In the genomic region with DNA sequence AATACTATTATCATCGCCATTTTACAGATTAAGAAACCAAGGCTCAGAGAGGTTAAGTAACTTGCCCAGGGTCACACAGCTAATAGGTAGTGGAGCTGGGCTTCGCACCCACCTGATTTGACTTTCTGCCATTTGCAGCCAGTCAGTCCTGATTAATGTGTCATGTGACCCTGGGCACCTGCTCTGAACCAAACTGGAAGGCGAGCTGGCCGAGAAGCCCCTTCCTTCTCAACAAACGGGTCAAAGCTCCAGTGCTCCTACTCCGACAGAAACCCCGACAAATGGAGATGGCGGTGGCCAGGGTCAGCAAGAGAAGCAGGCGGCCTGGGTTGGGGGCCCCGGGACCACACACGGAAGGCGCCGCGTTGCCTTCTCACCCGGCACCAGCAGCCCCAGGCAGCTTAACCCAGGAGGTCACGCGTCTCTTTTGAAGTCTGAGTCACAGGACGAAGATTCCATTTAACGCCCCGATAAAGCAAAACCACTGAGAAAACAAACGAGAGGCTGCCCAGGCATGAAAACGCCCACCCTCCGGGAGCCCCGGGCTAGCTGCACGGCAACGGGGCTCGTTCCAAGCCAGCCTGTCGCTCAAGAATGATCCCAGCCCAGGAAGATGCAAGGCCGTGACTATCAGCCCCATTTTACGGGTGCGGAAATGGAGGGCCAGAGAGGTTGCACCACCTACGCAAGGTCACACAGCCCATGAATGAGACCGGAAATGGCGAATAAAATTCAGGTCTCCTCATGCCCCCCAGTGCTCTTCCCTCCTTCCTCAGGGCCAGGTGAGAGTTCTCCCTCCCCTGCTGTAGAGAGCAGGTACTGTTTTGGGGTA, we compare ENCODE assay signal across 19 cellular contexts.
DNase-seq lines count a peak whose midpoint lies in the region; ATAC-seq and TF ChIP-seq lines count a peak whose summit lies in the region.
"Had no signal": no experiment of that assay in that cellular context is flagged by ENCODE, and none has a peak within 500 bp of the region (broad histone marks: within the 10 kb centered on the region; RNA-seq: fewer than 3 reads in every experiment).

No MANE protein-coding gene starts in this region.

- no peak overlapping the region for H2BK5ac ChIP-seq in IMR-90 (ENCODE audit: low read depth, low read length, poor library complexity, severe bottlenecking)
- no peak overlapping the region for H2BK5ac ChIP-seq in mesenchymal stem cell (ENCODE audit: low read depth, low read length, poor library complexity, severe bottlenecking)

- 0 out of 2 replicates have a peak overlapping the region, but pooled peaks have one; percentile 10 for H3K14ac ChIP-seq in IMR-90 (replicated peaks; ENCODE audit: low read depth, low read length)
- H3K14ac ChIP-seq in mesenchymal stem cell (ENCODE audit: low read length in 2 of 2): peak overlapping the region in 1 of 2 experiments; percentile 53

- H4K91ac ChIP-seq in IMR-90 (ENCODE audit: insufficient read depth, low read depth, low read length): peak overlapping the region; percentile 47; the same call in 1 of the 2 replicates
- no peak overlapping the region for H4K91ac ChIP-seq in mesenchymal stem cell (ENCODE audit: low read length)

- POLR2A ChIA-PET in AG04450 (lab: Yijun Ruan, JAX) (interaction anchor here (0.6 kb wide), 1 partner anchor 14 kb away, joined by 4 read pairs; no protein-coding TSS in a partner anchor), IMR-90 (lab: Charles Lee; ENCODE audit: unreplicated experiment) (interaction anchor here (0.5 to 0.6 kb wide), 2 partner anchors 27 to 62 kb away, joined by 3 to 4 read pairs; no protein-coding TSS in a partner anchor)
- POLR2A ChIA-PET in activated CD4-positive, alpha-beta T cell treated with anti-CD3 and anti-CD28 coated beads for 36 hours (lab: Charles Lee): no interaction called here

- peak; percentile 60 for ATAC-seq in IMR-90 (ENCODE audit: low read depth)
- no peak for ATAC-seq in GM21360 (IDR thresholded peaks at IDR 0.05; ENCODE audit: unreplicated experiment)
- no peak for ATAC-seq in activated CD4-positive, alpha-beta T cell treated with anti-CD3 and anti-CD28 coated beads for 36 hours
- ATAC-seq: heart left ventricle; sciatic nerve; stimulated activated memory B cell treated with anti-CD40 and anti-IgM and Interleukin-4, amounts not matched to agents 10 μg/mL and 1 μg/mL and 100 μg/mL, for 72 hours had no signal

- H3K36me3 ChIP-seq in IMR-90 (ENCODE audit: control insufficient read depth, insufficient read depth, low read length) (no peaks in the 10 kb centered on the region), mesenchymal stem cell (ENCODE audit: control insufficient read depth in 1 of 2, insufficient read depth in 2 of 2, low read depth in 1 of 2, low read length in 2 of 2) (no peaks in the 10 kb centered on the region)
- H3K36me3 ChIP-seq: ascending aorta, heart left ventricle, vagina had no signal

- H4K20me1 ChIP-seq in IMR-90 (ENCODE audit: insufficient read depth, low read length): no peaks in the 10 kb centered on the region; the same call in 1 of the 2 replicates

- H3K56ac ChIP-seq in IMR-90 (ENCODE audit: extremely low read depth, insufficient read depth, low read length): no peak overlapping the region

- H3K27me3 Mint-ChIP-seq in dendritic cell treated with granulocyte-macrophage colony-stimulating factor and Interleukin-4, amounts not matched to agents 40 ng/mL and 50 ng/mL, for 4 days: no peaks in the 10 kb centered on the region
- peaks cover 3% of the 10 kb centered on the region for H3K27me3 Mint-ChIP-seq in activated CD4-positive, alpha-beta T cell treated with anti-CD3 and anti-CD28 coated beads for 36 hours

- no peak overlapping the region for H3K4me3 Mint-ChIP-seq in dendritic cell treated with granulocyte-macrophage colony-stimulating factor and Interleukin-4, amounts not matched to agents 40 ng/mL and 50 ng/mL, for 4 days
- no peak overlapping the region for H3K4me3 Mint-ChIP-seq in activated CD4-positive, alpha-beta T cell treated with anti-CD3 and anti-CD28 coated beads for 36 hours
- H3K4me3 Mint-ChIP-seq: stimulated activated memory B cell treated with anti-CD40 and anti-IgM and Interleukin-4, amounts not matched to agents 10 μg/mL and 1 μg/mL and 100 μg/mL, for 72 hours had no signal

- H3K4me2 ChIP-seq in IMR-90 (ENCODE audit: low read depth, low read length) (peak overlapping the region; percentile 16; the same call in 1 of the 2 replicates), mesenchymal stem cell (ENCODE audit: low read length, poor library complexity, severe bottlenecking) (peak overlapping the region; percentile 49)

- CTCF ChIA-PET in AG04450 (lab: Charles Lee): interaction anchor here (0.6 to 1.6 kb wide), 3 partner anchors 11 to 29 kb away, joined by 3 to 5 read pairs (median 4); no protein-coding TSS in a partner anchor
- CTCF ChIA-PET in IMR-90 (lab: Yijun Ruan, JAX): no interaction called here
- CTCF ChIA-PET in activated CD4-positive, alpha-beta T cell treated with anti-CD3 and anti-CD28 coated beads for 36 hours (lab: Charles Lee): interaction anchor here (0.7 to 1.0 kb wide), 4 partner anchors 20 to 206 kb away, joined by 3 read pairs; no protein-coding TSS in a partner anchor

- H3K4ac ChIP-seq in IMR-90 (ENCODE audit: low read depth, low read length) (peak overlapping the region; percentile 70), mesenchymal stem cell (ENCODE audit: low read depth in 1 of 2, low read length in 2 of 2) (peak overlapping the region in 1 of 2 experiments; percentile 43)

- H3K4me1 Mint-ChIP-seq in dendritic cell treated with granulocyte-macrophage colony-stimulating factor and Interleukin-4, amounts not matched to agents 40 ng/mL and 50 ng/mL, for 4 days (ENCODE audit: low read depth): peaks cover 70% of the 10 kb centered on the region
- H3K4me1 Mint-ChIP-seq in activated CD4-positive, alpha-beta T cell treated with anti-CD3 and anti-CD28 coated beads for 36 hours: peaks cover 45% of the 10 kb centered on the region
- H3K4me1 Mint-ChIP-seq: stimulated activated memory B cell treated with anti-CD40 and anti-IgM and Interleukin-4, amounts not matched to agents 10 μg/mL and 1 μg/mL and 100 μg/mL, for 72 hours had no signal

- H4K8ac ChIP-seq in IMR-90 (ENCODE audit: low read depth in 2 of 2, low read length in 2 of 2): peak overlapping the region in 1 of 2 experiments; percentile 68; a peak in 2 of 4 replicates
- peak overlapping the region; percentile 59 for H4K8ac ChIP-seq in mesenchymal stem cell (ENCODE audit: low read length)

- peak overlapping the region; percentile 59; the same call in 1 of the 2 replicates for H2BK20ac ChIP-seq in IMR-90 (ENCODE audit: low read depth, low read length)

- H3K27ac ChIP-seq in AG04450 (ENCODE audit: low read depth, low read length) (peak overlapping the region; percentile 39), IMR-90 (ENCODE audit: insufficient read depth, low read length) (no peak overlapping the region), mesenchymal stem cell (ENCODE audit: low read length, poor library complexity, severe bottlenecking) (peak overlapping the region; percentile 49), caudate nucleus (ENCODE audit: low read depth, low read length) (no peak overlapping the region)
- H3K27ac ChIP-seq: ascending aorta, heart left ventricle, vagina had no signal

- peak overlapping the region; percentile 45 for H3K27ac Mint-ChIP-seq in dendritic cell treated with granulocyte-macrophage colony-stimulating factor and Interleukin-4, amounts not matched to agents 40 ng/mL and 50 ng/mL, for 4 days
- H3K27ac Mint-ChIP-seq in activated CD4-positive, alpha-beta T cell treated with anti-CD3 and anti-CD28 coated beads for 36 hours: no peak overlapping the region
- H3K27ac Mint-ChIP-seq: stimulated activated memory B cell treated with anti-CD40 and anti-IgM and Interleukin-4, amounts not matched to agents 10 μg/mL and 1 μg/mL and 100 μg/mL, for 72 hours had no signal

- H3K4me3 ChIP-seq in AG04450 (ENCODE audit: low read depth, low read length) (no peak overlapping the region), IMR-90 (ENCODE audit: insufficient read depth, low read depth, low read length) (no peak overlapping the region), mesenchymal stem cell (ENCODE audit: insufficient read depth in 1 of 2, low read depth in 1 of 2, low read length in 2 of 2) (no peak overlapping the region)
- H3K4me3 ChIP-seq: ascending aorta, heart left ventricle, vagina had no signal

- H3K18ac ChIP-seq in IMR-90 (ENCODE audit: low read depth, low read length) (peak overlapping the region; percentile 48), mesenchymal stem cell (ENCODE audit: low read depth in 1 of 2, low read length in 2 of 2) (peak overlapping the region; percentile 55 to 72)

- in situ Hi-C loops in IMR-90 (cut with MboI; ENCODE audit: low sequenced_read_pairs): no loop called here

- H2AFZ ChIP-seq in IMR-90 (replicated peaks; ENCODE audit: low read length, poor library complexity): peak overlapping the region; percentile 28
- no peak overlapping the region for H2AFZ ChIP-seq in mesenchymal stem cell (ENCODE audit: low read depth, low read length)

- H3K36me3 Mint-ChIP-seq in dendritic cell treated with granulocyte-macrophage colony-stimulating factor and Interleukin-4, amounts not matched to agents 40 ng/mL and 50 ng/mL, for 4 days (ENCODE audit: low read depth): no peaks in the 10 kb centered on the region
- no peaks in the 10 kb centered on the region for H3K36me3 Mint-ChIP-seq in activated CD4-positive, alpha-beta T cell treated with anti-CD3 and anti-CD28 coated beads for 36 hours (ENCODE audit: low read depth)
- H3K36me3 Mint-ChIP-seq: stimulated activated memory B cell treated with anti-CD40 and anti-IgM and Interleukin-4, amounts not matched to agents 10 μg/mL and 1 μg/mL and 100 μg/mL, for 72 hours had no signal

- H3K9me3 ChIP-seq in AG04450 (ENCODE audit: control insufficient read depth, insufficient read depth, low read length) (peaks cover 22% of the 10 kb centered on the region), IMR-90 (ENCODE audit: control insufficient read depth, insufficient read depth, low read length) (peaks cover 7% of the 10 kb centered on the region), mesenchymal stem cell (ENCODE audit: control insufficient read depth, low read length) (peaks cover 7% of the 10 kb centered on the region)
- H3K9me3 ChIP-seq: ascending aorta, vagina had no signal

- H2AK9ac ChIP-seq in IMR-90 (replicated peaks; ENCODE audit: low read depth, low read length, poor library complexity): peak overlapping the region; percentile 17

- H2BK120ac ChIP-seq in IMR-90 (ENCODE audit: low read depth, low read length): peak overlapping the region; percentile 82
- H2BK120ac ChIP-seq in mesenchymal stem cell (ENCODE audit: low read depth, low read length): peak overlapping the region; percentile 13

- H3K9ac ChIP-seq in IMR-90 (ENCODE audit: low read depth, low read length) (no peak overlapping the region), mesenchymal stem cell (ENCODE audit: low read length) (no peak overlapping the region)

- no peaks in the 10 kb centered on the region for H3K9me3 Mint-ChIP-seq in dendritic cell treated with granulocyte-macrophage colony-stimulating factor and Interleukin-4, amounts not matched to agents 40 ng/mL and 50 ng/mL, for 4 days
- H3K9me3 Mint-ChIP-seq in activated CD4-positive, alpha-beta T cell treated with anti-CD3 and anti-CD28 coated beads for 36 hours (ENCODE audit: low read depth): no peaks in the 10 kb centered on the region

- no peak for TF ChIP-seq RAD21 in IMR-90 (IDR thresholded peaks at IDR 0.05; ENCODE audit: low read length)

- H3K4me1 ChIP-seq in IMR-90 (ENCODE audit: control insufficient read depth, insufficient read depth, low read length): peaks cover 8% of the 10 kb centered on the region
- peaks cover 54% of the 10 kb centered on the region for H3K4me1 ChIP-seq in mesenchymal stem cell (ENCODE audit: control insufficient read depth, insufficient read depth, low read depth, low read length)
- H3K4me1 ChIP-seq: vagina had no signal

- no peaks in the 10 kb centered on the region for H3K27me3 ChIP-seq in AG04450 (ENCODE audit: control insufficient read depth, insufficient read depth, low read length)
- no peaks in the 10 kb centered on the region for H3K27me3 ChIP-seq in IMR-90 (ENCODE audit: control insufficient read depth, insufficient read depth, low read length)
- H3K27me3 ChIP-seq in mesenchymal stem cell (ENCODE audit: control insufficient read depth in 1 of 2, insufficient read depth in 1 of 2, low read length in 2 of 2): no peaks in the 10 kb centered on the region
- H3K27me3 ChIP-seq: ascending aorta, heart left ventricle, vagina had no signal

- H3K79me1 ChIP-seq in IMR-90 (ENCODE audit: low read depth in 1 of 2, low read length in 2 of 2) (no peaks in the 10 kb centered on the region), mesenchymal stem cell (replicated peaks; ENCODE audit: low read length, poor library complexity, severe bottlenecking) (no peaks in the 10 kb centered on the region)

- H2AK5ac ChIP-seq in IMR-90 (ENCODE audit: low read depth, low read length) (peak overlapping the region; percentile 92), mesenchymal stem cell (ENCODE audit: low read length, severe bottlenecking) (peak overlapping the region; percentile 77)

- H2BK15ac ChIP-seq in IMR-90 (ENCODE audit: low read depth, low read length): peak overlapping the region; percentile 60; the same call in 2 of the 3 replicates
- no peak overlapping the region for H2BK15ac ChIP-seq in mesenchymal stem cell (ENCODE audit: low read depth, poor library complexity, severe bottlenecking)

- WGBS in IMR-90 (ENCODE audit: extremely low coverage in 2 of 2, insufficient read length in 1 of 2), 2 experiments: 22% methylated on average over 24 of the region's 34 CpGs; no CpG with 5 or more reads in 1 of the 2 experiments
- 77% methylated on average over 34 of the region's 34 CpGs for WGBS in mesenchymal stem cell

- TF ChIP-seq POLR2A in IMR-90 (IDR thresholded peaks at IDR 0.05; ENCODE audit: low read depth, low read length): no peak

- DNase-seq in AG04450 (ENCODE audit: low read depth, low spot score) (peak; percentile 49), IMR-90 (peak; percentile 82), mesenchymal stem cell (peak; percentile 59), caudate nucleus (lab: John Stamatoyannopoulos, UW) (no peak), HT-29 (ENCODE audit: low spot score) (no peak)
- no peak for DNase-seq in activated CD4-positive, alpha-beta T cell treated with anti-CD3 and anti-CD28 coated beads for 36 hours
- DNase-seq: activated effector memory CD4-positive, alpha-beta T cell treated with anti-CD3 and anti-CD28 coated beads, Interleukin-2, amount 50 U/mL, for 16 hours; DMS 273 treated with DMSO at 0.1 percent for 48 hours; H7; KG1; NCI-H1417; SIG-M5 had no signal

- H2BK12ac ChIP-seq in mesenchymal stem cell (ENCODE audit: low read length in 2 of 2): peak overlapping the region in 1 of 2 experiments; percentile 76

- TF ChIP-seq CTCF in AG04450 (IDR thresholded peaks at IDR 0.05; ENCODE audit: low read depth, low read length): no peak
- no peak for TF ChIP-seq CTCF in IMR-90 (conservative IDR thresholded peaks at IDR 0.05; ENCODE audit: low read depth, low read length)

- intact Hi-C loops in IMR-90 (cut with micrococcal nuclease): no loop called here
- intact Hi-C loops in dendritic cell treated with granulocyte-macrophage colony-stimulating factor and Interleukin-4, amounts not matched to agents 40 ng/mL and 50 ng/mL, for 4 days (cut with micrococcal nuclease): no loop called here
- intact Hi-C loops in activated CD4-positive, alpha-beta T cell treated with anti-CD3 and anti-CD28 coated beads for 36 hours (cut with DNase I, micrococcal nuclease): no loop called here

- H4K5ac ChIP-seq in IMR-90 (ENCODE audit: low read depth, low read length): peak overlapping the region; percentile 28

- BruUV-seq in IMR-90 (replicated peaks; lab: Mats Ljungman, UMichigan): no TSS peak

- H3K23ac ChIP-seq in IMR-90 (ENCODE audit: low read depth, low read length) (peak overlapping the region; percentile 29; the same call in 1 of the 2 replicates), mesenchymal stem cell (ENCODE audit: low read length in 2 of 2) (peak overlapping the region in 1 of 2 experiments; percentile 57)

- H3K9me1 ChIP-seq in IMR-90 (ENCODE audit: insufficient read depth, low read length): no peaks in the 10 kb centered on the region

- dilution Hi-C loops in IMR-90 (cut with HindIII; ENCODE audit: low sequenced_read_pairs, unreplicated experiment): loop anchor here (10.0 kb wide), 1 partner anchor 54 kb away; no protein-coding TSS in a partner anchor

Comparison
In these comparisons a context has a peak if more than half of its experiments do, and no peak if none do; other contexts are left out.
1. DNase-seq: peak in AG04450 (single experiment), IMR-90 (single experiment) and mesenchymal stem cell (single experiment); none in caudate nucleus (0 of 61), HT-29 (single experiment) and activated CD4-positive, alpha-beta T cell treated with anti-CD3 and anti-CD28 coated beads for 36 hours (single experiment).
2. H3K27ac ChIP-seq: peak in AG04450 (single experiment) and mesenchymal stem cell (single experiment); none in IMR-90 (single experiment) and caudate nucleus (single experiment).